ENCODE assay signal across 24 cellular contexts in genomic region chr4:106065018-106065417, GRCh38.
DNase-seq lines count a peak whose midpoint lies in the region; ATAC-seq, FAIRE-seq and TF ChIP-seq lines count a peak whose summit lies in the region.
"Had no signal": no experiment of that assay in that cellular context is flagged by ENCODE, and none has a peak within 500 bp of the region (broad histone marks: within the 10 kb centered on the region; RNA-seq: fewer than 3 reads in every experiment).

No MANE protein-coding gene starts in this region.

- H3K27me3 ChIP-seq in body of pancreas (no peaks in the 10 kb centered on the region), small intestine (ENCODE audit: control insufficient read depth in 2 of 2, insufficient read depth in 2 of 2, low read length in 2 of 2) (no peaks in the 10 kb centered on the region)
- H3K27me3 ChIP-seq: MG63 had no signal

- FAIRE-seq in islet of Langerhans (lab: Jason Lieb, UNC) (peak; percentile 81), small intestine (lab: Jason Lieb, UNC) (no peak)
- FAIRE-seq: G401.6, GM12892, GM18507, GM19239, H54 had no signal

- no peak overlapping the region for H3K27ac ChIP-seq in body of pancreas
- H3K27ac ChIP-seq in small intestine (ENCODE audit: low read depth in 1 of 2, low read length in 1 of 2) = no peak overlapping the region

- H3K4me3 ChIP-seq in body of pancreas (no peak overlapping the region), small intestine (ENCODE audit: low read depth in 1 of 2, low read length in 2 of 2) (no peak overlapping the region)
- H3K4me3 ChIP-seq: MG63 had no signal

- H3K36me3 ChIP-seq in body of pancreas (replicated peaks in 1 of 2; ENCODE audit: insufficient read depth in 1 of 2, low read depth in 2 of 2) (no peaks in the 10 kb centered on the region), small intestine (ENCODE audit: control insufficient read depth in 2 of 2, insufficient read depth in 2 of 2, low read length in 2 of 2) (no peaks in the 10 kb centered on the region)
- H3K36me3 ChIP-seq: MG63 had no signal

- no peaks in the 10 kb centered on the region for H3K9me3 ChIP-seq in body of pancreas
- no peaks in the 10 kb centered on the region for H3K9me3 ChIP-seq in small intestine (ENCODE audit: control insufficient read depth, low read depth)
- H3K9me3 ChIP-seq: MG63 had no signal

- ATAC-seq in body of pancreas (peak; percentile 24), GM18909 (IDR thresholded peaks at IDR 0.05; ENCODE audit: poor library complexity, unreplicated experiment) (no peak)
- ATAC-seq: SK-N-SH treated with all-trans-retinoic acid at 6 μM for 48 hours had no signal

- TF ChIP-seq POLR2A in body of pancreas (IDR thresholded peaks at IDR 0.05) = no peak

- intact Hi-C loops in body of pancreas (cut with DNase I) = no loop called here

- TF ChIP-seq CTCF in body of pancreas (IDR thresholded peaks at IDR 0.05) = peak in 3 of 7 experiments; percentile 23 to 33 (median 33)

- DNase-seq in HT-29 (ENCODE audit: low spot score) = peak; percentile 33
- DNase-seq in body of pancreas = no peak
- peak; percentile 1 for DNase-seq in small intestine
- DNase-seq in activated CD4-positive, alpha-beta T cell treated with anti-CD3 and anti-CD28 coated beads, Interleukin-2, amount 50 U/mL, for 48 hours = no peak
- no peak for DNase-seq in midbrain (lab: John Stamatoyannopoulos, UW)
- DNase-seq in AG08395 (ENCODE audit: low spot score) = no peak
- DNase-seq: ACHN, AML-193, C1 segment of cervical spinal cord, Karpas-422, MG63, NCI-H1417 treated with DMSO at 0.1 percent for 48 hours, NCI-H187, NCI-H2107, NCI-H446 treated with DMSO at 0.1 percent for 48 hours, NCI-H526 treated with DMSO at 0.1 percent for 48 hours had no signal

- WGBS in body of pancreas, 2 donors = 50 to 52% methylated on average over 1 of the region's 1 CpG
- 81 to 93% (median 84%) methylated on average over 1 of the region's 1 CpG for WGBS in small intestine, 3 donors

- H3K4me1 ChIP-seq in body of pancreas = no peaks in the 10 kb centered on the region
- no peaks in the 10 kb centered on the region for H3K4me1 ChIP-seq in small intestine (ENCODE audit: control insufficient read depth in 2 of 2, insufficient read depth in 1 of 2, low read depth in 1 of 2, low read length in 1 of 2)

Comparison
In these comparisons a context has a peak if more than half of its experiments do, and no peak if none do; other contexts are left out.
1. DNase-seq: peak in HT-29 (single experiment) and small intestine (single experiment); none in body of pancreas (0 of 4), activated CD4-positive, alpha-beta T cell treated with anti-CD3 and anti-CD28 coated beads, Interleukin-2, amount 50 U/mL, for 48 hours (0 of 2), midbrain (single experiment) and AG08395 (single experiment).